In genomic region chr4:169096221-169096620, GRCh38 we compare ENCODE assay signal across 25 cellular contexts.
A peak's percentile ranks its signal among the peaks of the same experiment; 100 is the strongest.
DNase-seq lines count a peak whose midpoint lies in the region; ATAC-seq, FAIRE-seq and TF ChIP-seq lines count a peak whose summit lies in the region.
"Had no signal": no experiment of that assay in that cellular context is flagged by ENCODE, and none has a peak within 500 bp of the region (broad histone marks: within the 10 kb centered on the region; RNA-seq: fewer than 3 reads in every experiment).

No MANE protein-coding gene starts in this region.

- no peak overlapping the region for H2BK5ac ChIP-seq in mesenchymal stem cell (ENCODE audit: low read depth, low read length, poor library complexity, severe bottlenecking)

- H4K91ac ChIP-seq in mesenchymal stem cell (ENCODE audit: low read length) = no peak overlapping the region

- H3K9me3 Mint-ChIP-seq in endodermal cell = peaks cover 15% of the 10 kb centered on the region
- H3K9me3 Mint-ChIP-seq in osteocyte (ENCODE audit: unreplicated experiment) = peaks cover 4% of the 10 kb centered on the region
- H3K9me3 Mint-ChIP-seq: CD8-positive, alpha-beta T cell had no signal

- H3K23ac ChIP-seq in mesenchymal stem cell (ENCODE audit: low read length in 2 of 2) = no peak overlapping the region

- H3K9ac ChIP-seq in endodermal cell (ENCODE audit: extremely low read depth, low read length, poor library complexity, severe bottlenecking) = no peak overlapping the region
- no peak overlapping the region for H3K9ac ChIP-seq in mesenchymal stem cell (ENCODE audit: low read length)
- H3K9ac ChIP-seq: SK-N-SH had no signal

- TF ChIP-seq CTCF in endodermal cell (conservative IDR thresholded peaks at IDR 0.05) = no peak
- no peak for TF ChIP-seq CTCF in osteocyte (IDR thresholded peaks at IDR 0.05)

- DNase-seq in GM19239 (ENCODE audit: insufficient read length, low spot score) (no peak), RPMI7951 (ENCODE audit: low read depth) (peak; percentile 28), endodermal cell (peak; percentile 13), osteocyte (ENCODE audit: extremely low spot score, unreplicated experiment) (no peak), mesenchymal stem cell (no peak)
- DNase-seq: Caco-2; CD8-positive, alpha-beta T cell; DMS153; DND-41; GOT3; HCEC 1CT; KBM-7; MG63; NCI-H1694; NCI-H2029 treated with DMSO at 0.1 percent for 48 hours; NCI-H446 treated with DMSO at 0.1 percent for 48 hours; NCI-H526; OCI-M1; SK-N-SH; T-helper 17 cell had no signal

- peaks cover 9% of the 10 kb centered on the region for H3K4me1 ChIP-seq in endodermal cell (ENCODE audit: control insufficient read depth, insufficient read depth, low read length)
- peaks cover 9% of the 10 kb centered on the region for H3K4me1 ChIP-seq in mesenchymal stem cell (ENCODE audit: control insufficient read depth, insufficient read depth, low read depth, low read length)
- H3K4me1 ChIP-seq: Caco-2 had no signal

- H2BK15ac ChIP-seq in mesenchymal stem cell (ENCODE audit: low read depth, poor library complexity, severe bottlenecking) = no peak overlapping the region

- H3K27ac ChIP-seq in endodermal cell (ENCODE audit: low read depth, low read length) (no peak overlapping the region), mesenchymal stem cell (ENCODE audit: low read length, poor library complexity, severe bottlenecking) (no peak overlapping the region)
- H3K27ac ChIP-seq: C4-2B had no signal

- H3K36me3 Mint-ChIP-seq in endodermal cell (ENCODE audit: low read depth) = peaks cover 53% of the 10 kb centered on the region
- peaks cover 41% of the 10 kb centered on the region for H3K36me3 Mint-ChIP-seq in osteocyte (ENCODE audit: unreplicated experiment)
- H3K36me3 Mint-ChIP-seq: CD8-positive, alpha-beta T cell had no signal

- H3K27me3 Mint-ChIP-seq in endodermal cell (ENCODE audit: insufficient read depth) (no peaks in the 10 kb centered on the region), osteocyte (ENCODE audit: unreplicated experiment) (no peaks in the 10 kb centered on the region)
- H3K27me3 Mint-ChIP-seq: B cell had no signal

- H3K27me3 ChIP-seq in endodermal cell (ENCODE audit: control insufficient read depth, insufficient read depth, low read length, poor library complexity, severe bottlenecking) (no peaks in the 10 kb centered on the region), mesenchymal stem cell (ENCODE audit: control insufficient read depth in 1 of 2, insufficient read depth in 1 of 2, low read length in 2 of 2) (no peaks in the 10 kb centered on the region)
- H3K27me3 ChIP-seq: MG63 had no signal

- H3K27ac Mint-ChIP-seq in endodermal cell (no peak overlapping the region), osteocyte (ENCODE audit: unreplicated experiment) (peak overlapping the region; percentile 38)
- H3K27ac Mint-ChIP-seq: B cell; CD8-positive, alpha-beta T cell; T-helper 17 cell had no signal

- H3K4ac ChIP-seq in mesenchymal stem cell (ENCODE audit: low read depth in 1 of 2, low read length in 2 of 2) = no peak overlapping the region

- H3K9me3 ChIP-seq in endodermal cell (ENCODE audit: control insufficient read depth, low read length) = peaks cover 26% of the 10 kb centered on the region
- peaks cover 10% of the 10 kb centered on the region for H3K9me3 ChIP-seq in mesenchymal stem cell (ENCODE audit: control insufficient read depth, low read length)
- H3K9me3 ChIP-seq: MG63, SK-N-SH had no signal

- WGBS in endodermal cell (ENCODE audit: insufficient coverage in 1 of 2, insufficient read length in 1 of 2), 2 experiments = 89 to 97% methylated on average over 4 of the region's 4 CpGs
- WGBS in mesenchymal stem cell = 95% methylated on average over 4 of the region's 4 CpGs

- no peak overlapping the region for H3K18ac ChIP-seq in mesenchymal stem cell (ENCODE audit: low read depth in 1 of 2, low read length in 2 of 2)

- no peak overlapping the region for H3K14ac ChIP-seq in mesenchymal stem cell (ENCODE audit: low read length in 2 of 2)

- H4K8ac ChIP-seq in mesenchymal stem cell (ENCODE audit: low read length) = no peak overlapping the region

- H3K79me1 ChIP-seq in mesenchymal stem cell (replicated peaks; ENCODE audit: low read length, poor library complexity, severe bottlenecking) = peaks cover 10% of the 10 kb centered on the region

- ATAC-seq in GM21381 (IDR thresholded peaks at IDR 0.05; ENCODE audit: unreplicated experiment) = no peak
- no peak for ATAC-seq in HG02981 (IDR thresholded peaks at IDR 0.05; ENCODE audit: unreplicated experiment)
- ATAC-seq: CD8-positive, alpha-beta T cell; T-helper 17 cell had no signal

- peaks cover 17% of the 10 kb centered on the region for H3K4me1 Mint-ChIP-seq in endodermal cell
- H3K4me1 Mint-ChIP-seq in osteocyte (ENCODE audit: unreplicated experiment) = peaks cover 51% of the 10 kb centered on the region
- H3K4me1 Mint-ChIP-seq: T-helper 17 cell had no signal

- H3K4me3 ChIP-seq in endodermal cell (ENCODE audit: low read length) = no peak overlapping the region
- H3K4me3 ChIP-seq in mesenchymal stem cell (ENCODE audit: insufficient read depth in 1 of 2, low read depth in 1 of 2, low read length in 2 of 2) = no peak overlapping the region
- H3K4me3 ChIP-seq: MG63 had no signal

- H2AFZ ChIP-seq in mesenchymal stem cell (ENCODE audit: low read depth, low read length) = no peak overlapping the region

- no peak overlapping the region for H2AK5ac ChIP-seq in mesenchymal stem cell (ENCODE audit: low read length, severe bottlenecking)

- peaks cover 86% of the 10 kb centered on the region for H3K36me3 ChIP-seq in endodermal cell (ENCODE audit: control insufficient read depth, insufficient read depth, low read length)
- H3K36me3 ChIP-seq in mesenchymal stem cell (ENCODE audit: control insufficient read depth in 1 of 2, insufficient read depth in 2 of 2, low read depth in 1 of 2, low read length in 2 of 2) = peaks cover 12 to 67% of the 10 kb centered on the region in 2 experiments

- H3K4me2 ChIP-seq in mesenchymal stem cell (ENCODE audit: low read length, poor library complexity, severe bottlenecking) = no peak overlapping the region
- H3K4me2 ChIP-seq: SK-N-SH had no signal

- no peak overlapping the region for H2BK120ac ChIP-seq in mesenchymal stem cell (ENCODE audit: low read depth, low read length)

- no peak overlapping the region for H2BK12ac ChIP-seq in mesenchymal stem cell (ENCODE audit: low read length in 2 of 2)

- FAIRE-seq in GM19239 (lab: Jason Lieb, UNC) = peak; percentile 37
- FAIRE-seq: RCC 7860 had no signal

- H3K4me3 Mint-ChIP-seq in endodermal cell (no peak overlapping the region), osteocyte (ENCODE audit: unreplicated experiment) (no peak overlapping the region)
- H3K4me3 Mint-ChIP-seq: B cell; CD8-positive, alpha-beta T cell; T-helper 17 cell had no signal

Comparison
In these comparisons a context has a peak if more than half of its experiments do, and no peak if none do; other contexts are left out.
1. DNase-seq: peak in RPMI7951 (single experiment) and endodermal cell (single experiment); none in GM19239 (single experiment), osteocyte (single experiment) and mesenchymal stem cell (single experiment).